ENCODE assay signal across 28 cellular contexts in genomic region chr3:145355175-145355574, GRCh38.
"Had no signal": no experiment of that assay in that cellular context is flagged by ENCODE, and none has a peak within 500 bp of the region (broad histone marks: within the 10 kb centered on the region; RNA-seq: fewer than 3 reads in every experiment).

No MANE protein-coding gene starts in this region.

- DNase-seq: dorsolateral prefrontal cortex; effector CD4-positive, alpha-beta T cell; foreskin fibroblast; gastrocnemius medialis; heart left ventricle; hippocampal formation; immature natural killer cell; islet precursor cell; kidney glomerular epithelial cell; left ventricle myocardium superior; lower lobe of right lung; naive B cell; nucleus accumbens; retina; right lobe of liver; small intestine; stimulated activated CD4-positive, alpha-beta T cell treated with anti-CD3 and anti-CD28 coated beads, Interleukin-1b, Interleukin-23, amount 100 ng/mL, for 48 hours; stimulated activated CD4-positive, alpha-beta T cell treated with anti-CD3 and anti-CD28 coated beads, Interleukin-4, amount 100 ng/mL, for 1 hour; stimulated activated CD8-positive, alpha-beta memory T cell treated with anti-CD3 and anti-CD28 coated beads, Interleukin-4, amount 100 ng/mL, for 48 hours; stimulated activated naive CD4-positive, alpha-beta T cell treated with Interleukin-2 at 50 U/mL for 16 hours; stomach; thyroid gland; trophoblast cell had no signal

- H3K36me3 Mint-ChIP-seq: naive B cell; natural killer cell treated with Interleukin-12 subunit alpha and Interleukin-12 subunit beta and Interleukin-15 and Interleukin-18, amount 100 ng/mL, for 72 hours had no signal

- FAIRE-seq: colon, small intestine had no signal

- H3K36me3 ChIP-seq: gastrocnemius medialis, heart left ventricle, lower lobe of right lung, right lobe of liver, stomach, thyroid gland, vagina had no signal

- H3K27ac ChIP-seq: dorsolateral prefrontal cortex, epithelial cell of prostate, gastrocnemius medialis, heart left ventricle, lower lobe of right lung, right lobe of liver, stomach, thyroid gland, vagina had no signal

- H3K4me3 Mint-ChIP-seq: immature natural killer cell; naive B cell; natural killer cell treated with Interleukin-12 subunit alpha and Interleukin-12 subunit beta and Interleukin-15 and Interleukin-18, amount 100 ng/mL, for 72 hours had no signal

- H3K4me1 ChIP-seq: gastrocnemius medialis, heart left ventricle, lower lobe of right lung, right lobe of liver, stomach, thyroid gland, vagina had no signal

- H3K27ac Mint-ChIP-seq: immature natural killer cell; naive B cell; natural killer cell treated with Interleukin-12 subunit alpha and Interleukin-12 subunit beta and Interleukin-15 and Interleukin-18, amount 100 ng/mL, for 72 hours had no signal

- H3K27me3 ChIP-seq: dorsolateral prefrontal cortex, gastrocnemius medialis, heart left ventricle, right lobe of liver, stomach, thyroid gland, vagina had no signal

- H3K4me1 Mint-ChIP-seq: immature natural killer cell, naive B cell had no signal

- ATAC-seq: esophagus mucosa; gastrocnemius medialis; heart left ventricle; left ventricle myocardium superior; lower lobe of right lung; natural killer cell treated with Interleukin-12 subunit alpha and Interleukin-12 subunit beta and Interleukin-15 and Interleukin-18, amount 100 ng/mL, for 72 hours; right lobe of liver had no signal

- H3K4me3 ChIP-seq: dorsolateral prefrontal cortex, gastrocnemius medialis, heart left ventricle, lower lobe of right lung, right lobe of liver, stomach, thyroid gland, vagina had no signal

- H3K27me3 Mint-ChIP-seq: naive B cell; natural killer cell treated with Interleukin-12 subunit alpha and Interleukin-12 subunit beta and Interleukin-15 and Interleukin-18, amount 100 ng/mL, for 72 hours had no signal

- H3K9me3 ChIP-seq: right lobe of liver, thyroid gland had no signal
